ENCODE assay signal across 8 cellular contexts in the genomic region with DNA sequence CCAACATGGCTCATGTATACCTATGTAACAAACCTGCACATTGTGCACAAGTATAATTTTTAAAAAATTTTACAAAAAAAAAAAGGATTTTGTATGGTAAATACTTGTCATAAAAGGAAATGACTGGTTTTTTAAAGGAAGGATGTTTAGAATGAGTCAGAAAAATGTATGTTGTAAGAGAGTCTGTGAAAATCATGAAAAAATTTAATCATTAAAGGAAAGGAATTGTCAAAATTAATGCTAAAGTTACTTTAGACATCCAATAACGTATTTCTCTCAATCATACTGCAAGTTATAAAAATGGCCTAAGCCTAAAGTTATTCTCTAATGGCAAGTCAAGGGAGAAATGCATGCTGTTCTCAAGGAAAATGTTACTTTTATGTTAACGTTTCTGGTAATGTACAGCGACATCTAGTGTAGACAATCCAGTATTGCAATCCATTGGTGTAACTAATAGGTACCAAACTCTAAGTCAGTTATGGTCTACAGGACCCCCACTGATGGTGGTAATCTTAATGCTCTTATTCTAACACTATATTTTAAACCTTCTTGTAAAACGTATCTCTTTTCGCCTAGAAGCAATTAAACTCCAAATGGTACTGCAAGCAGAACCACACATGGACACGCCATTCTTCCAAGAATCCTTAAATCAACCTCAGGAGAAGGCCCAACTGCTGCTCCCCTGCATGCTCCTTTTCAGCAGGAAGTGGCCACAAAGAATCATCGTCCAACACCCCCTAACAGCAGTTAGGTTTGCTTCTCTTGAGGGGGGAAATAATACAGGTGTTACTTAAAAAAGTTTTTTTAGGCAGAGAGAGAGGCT. TPM values are rescaled to one million over a fixed set of nuclear protein-coding genes. Genes with fewer than 3 reads are reported as not detected.
DNase-seq lines count a peak whose midpoint lies in the region; ATAC-seq and TF ChIP-seq lines count a peak whose summit lies in the region.

No MANE protein-coding gene starts in this region.

- DNase-seq in Jurkat, Clone E6-1 (ENCODE audit: low read depth, low spot score), result peak; percentile 62
- no peak for DNase-seq in RWPE1 (ENCODE audit: low spot score)
- no peak for DNase-seq in epithelial cell of proximal tubule (ENCODE audit: low read depth)
- DNase-seq in osteocyte (ENCODE audit: extremely low spot score, unreplicated experiment), result no peak
- no peak for DNase-seq in stimulated activated naive CD4-positive, alpha-beta T cell treated with Interleukin-2 at 50 U/mL for 16 hours (lab: John Stamatoyannopoulos, UW)

- peak overlapping the region; percentile 52 for H3K27ac Mint-ChIP-seq in osteocyte (ENCODE audit: unreplicated experiment)

- H3K9ac ChIP-seq in ES-I3 (ENCODE audit: low read depth, low read length), result peak overlapping the region; percentile 26; the same call in 1 of the 2 replicates

- H3K4me1 ChIP-seq in ES-I3 (ENCODE audit: insufficient read depth, low read length), result peaks cover 20% of the 10 kb centered on the region

- H3K4me3 Mint-ChIP-seq in osteocyte (ENCODE audit: unreplicated experiment), result no peak overlapping the region

- peak; percentile 77 for TF ChIP-seq CTCF in RWPE1 (conservative IDR thresholded peaks at IDR 0.05; ENCODE audit: low read depth)
- TF ChIP-seq CTCF in epithelial cell of proximal tubule (conservative IDR thresholded peaks at IDR 0.05; ENCODE audit: low read depth, low read length), result peak; percentile 72
- peak; percentile 78 for TF ChIP-seq CTCF in osteocyte (IDR thresholded peaks at IDR 0.05)

- no peaks in the 10 kb centered on the region for H3K36me3 ChIP-seq in ES-I3 (ENCODE audit: insufficient read depth, low read length)

- H3K27ac ChIP-seq in RWPE1, result peak overlapping the region; percentile 72

- CTCF ChIA-PET in RWPE1 (lab: Yijun Ruan, JAX), result interaction anchor here (0.6 to 0.9 kb wide), 4 partner anchors 60 to 1697 kb away, joined by 3 read pairs; no protein-coding TSS in a partner anchor

- H3K9me3 Mint-ChIP-seq in osteocyte (ENCODE audit: unreplicated experiment), result no peaks in the 10 kb centered on the region

- ATAC-seq in HG02678 (IDR thresholded peaks at IDR 0.05; ENCODE audit: unreplicated experiment) (no peak), GM19455 (IDR thresholded peaks at IDR 0.05; ENCODE audit: unreplicated experiment) (no peak)

- H3K27me3 Mint-ChIP-seq in osteocyte (ENCODE audit: unreplicated experiment), result no peaks in the 10 kb centered on the region

- POLR2A ChIA-PET in RWPE1 (lab: Yijun Ruan, JAX; ENCODE audit: low non-redundant PET), result no interaction called here

- H3K4me3 ChIP-seq in Jurkat, Clone E6-1 (ENCODE audit: low read length), result no peak overlapping the region
- no peak overlapping the region for H3K4me3 ChIP-seq in epithelial cell of proximal tubule (ENCODE audit: low read depth, low read length)

- H3K9me3 ChIP-seq in ES-I3 (ENCODE audit: control insufficient read depth, insufficient read depth, low read length), result no peaks in the 10 kb centered on the region

- no peaks in the 10 kb centered on the region for H3K36me3 Mint-ChIP-seq in osteocyte (ENCODE audit: unreplicated experiment)

- peaks cover 37% of the 10 kb centered on the region for H3K4me1 Mint-ChIP-seq in osteocyte (ENCODE audit: unreplicated experiment)

RNA-seq across cellular contexts. Expression of a gene that starts 35.3 kb away (rescaled TPM):
- polyA plus RNA-seq in Jurkat, Clone E6-1 (2012; ENCODE audit: insufficient read depth, insufficient read length), result 3.1 TPM
- total RNA-seq in epithelial cell of proximal tubule (67.1 and 72.9 TPM in 2 replicates), osteocyte (6.7 and 8.1 TPM in 2 replicates)
